In the genomic region with DNA sequence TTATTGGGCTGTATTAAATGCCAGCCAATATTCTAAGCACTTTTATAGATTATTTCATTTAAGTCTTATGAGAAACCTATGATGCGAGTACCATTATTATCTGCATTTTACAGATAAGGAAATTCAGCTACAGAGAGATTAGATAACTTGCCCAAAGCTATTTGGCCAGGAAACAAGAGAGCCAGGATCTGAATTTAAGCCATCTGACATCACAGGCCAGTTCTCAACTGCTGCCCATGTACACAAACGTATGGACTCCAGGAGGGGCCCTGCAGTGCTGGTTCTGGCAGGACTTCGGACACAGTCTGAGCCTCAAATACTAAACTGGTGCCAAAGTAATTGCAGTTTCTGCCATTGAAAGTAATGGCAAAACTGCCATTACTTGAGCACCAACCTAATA, we compare ENCODE assay signal across 1 cellular context.
TF ChIP-seq lines count a peak whose summit lies in the region.

No MANE protein-coding gene starts in this region.

TF ChIP-seq in K562, 482 proteins besides CTCF, POLR2A, EP300 and RAD21:
- TF ChIP-seq NCOA1 (IDR thresholded peaks at IDR 0.05; ENCODE audit: low read depth) (no peak), ASH1L (IDR thresholded peaks at IDR 0.05; ENCODE audit: borderline replicate concordance, low read depth, partially characterized antibody) (no peak), ZNF79 (CRISPR knock-in tag; IDR thresholded peaks at IDR 0.05; ENCODE audit: low read depth) (no peak), HNRNPH1 (optimal IDR thresholded peaks at IDR 0.05; ENCODE audit: low read depth, low read length) (no peak)
- TF ChIP-seq, protein P1, sequence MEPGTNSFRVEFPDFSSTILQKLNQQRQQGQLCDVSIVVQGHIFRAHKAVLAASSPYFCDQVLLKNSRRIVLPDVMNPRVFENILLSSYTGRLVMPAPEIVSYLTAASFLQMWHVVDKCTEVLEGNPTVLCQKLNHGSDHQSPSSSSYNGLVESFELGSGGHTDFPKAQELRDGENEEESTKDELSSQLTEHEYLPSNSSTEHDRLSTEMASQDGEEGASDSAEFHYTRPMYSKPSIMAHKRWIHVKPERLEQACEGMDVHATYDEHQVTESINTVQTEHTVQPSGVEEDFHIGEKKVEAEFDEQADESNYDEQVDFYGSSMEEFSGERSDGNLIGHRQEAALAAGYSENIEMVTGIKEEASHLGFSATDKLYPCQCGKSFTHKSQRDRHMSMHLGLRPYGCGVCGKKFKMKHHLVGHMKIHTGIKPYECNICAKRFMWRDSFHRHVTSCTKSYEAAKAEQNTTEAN (CRISPR knock-in tag; IDR thresholded peaks at IDR 0.05), result no peak
TF ChIP-seq in K562: peak in this region for 0.
